ENCODE assay signal across 8 cellular contexts in the genomic region with DNA sequence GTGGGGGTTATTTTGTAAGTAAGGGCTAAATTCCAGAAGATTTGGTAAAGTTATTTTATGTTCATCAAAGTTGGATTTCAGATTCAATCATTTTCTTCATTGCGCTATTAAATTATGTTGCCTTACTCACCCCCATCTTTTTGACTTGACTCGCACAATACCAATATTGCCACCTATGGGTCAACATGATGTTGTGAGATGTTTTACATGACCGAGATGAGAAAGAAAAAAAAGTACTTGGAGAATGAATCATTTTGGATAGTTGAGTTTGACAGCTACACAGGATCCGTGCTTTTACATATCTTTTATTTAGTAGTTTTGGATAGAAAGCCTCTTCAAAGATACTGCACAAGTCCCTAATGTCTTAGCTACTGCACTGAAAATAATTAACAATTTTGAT.
DNase-seq lines count a peak whose midpoint lies in the region; ATAC-seq and TF ChIP-seq lines count a peak whose summit lies in the region.

No MANE protein-coding gene starts in this region.

- no peak overlapping the region for H3K4me2 ChIP-seq in OCI-LY3 (ENCODE audit: low read length)

- 32 to 47% methylated on average over 4 of the region's 4 CpGs for WGBS in heart right ventricle, 2 donors

- no peaks in the 10 kb centered on the region for H3K79me2 ChIP-seq in OCI-LY3 (ENCODE audit: low read length)

- ATAC-seq in heart right ventricle (no peak), mucosa of descending colon (no peak), HG02571 (IDR thresholded peaks at IDR 0.05; ENCODE audit: unreplicated experiment) (no peak)

- H3K4me1 ChIP-seq in heart right ventricle (peaks cover 0 to 19% (median 11%) of the 10 kb centered on the region in 9 donors), right atrium auricular region (no peaks in the 10 kb centered on the region), OCI-LY3 (ENCODE audit: low read length) (no peaks in the 10 kb centered on the region), mucosa of descending colon (ENCODE audit: low read depth) (no peaks in the 10 kb centered on the region)
- no peaks in the 10 kb centered on the region for H3K4me1 ChIP-seq in effector memory CD4-positive, alpha-beta T cell (ENCODE audit: control insufficient read depth, insufficient read depth, low read length, poor library complexity, severe bottlenecking)

- no peaks in the 10 kb centered on the region for H3K27me3 ChIP-seq in heart right ventricle
- H3K27me3 ChIP-seq in right atrium auricular region = no peaks in the 10 kb centered on the region
- 0 out of 2 replicates have a peak, but pooled peaks cover 5% of the 10 kb centered on the region for H3K27me3 ChIP-seq in OCI-LY3 (ENCODE audit: low read depth, low read length)
- no peaks in the 10 kb centered on the region for H3K27me3 ChIP-seq in effector memory CD4-positive, alpha-beta T cell (replicated peaks; ENCODE audit: control insufficient read depth, insufficient read depth, low read length, poor library complexity, severe bottlenecking)

- H3K9me3 ChIP-seq in heart right ventricle (no peaks in the 10 kb centered on the region), right atrium auricular region (no peaks in the 10 kb centered on the region), OCI-LY3 (ENCODE audit: insufficient read depth, low read length) (no peaks in the 10 kb centered on the region), mucosa of descending colon (no peaks in the 10 kb centered on the region)
- H3K9me3 ChIP-seq in effector memory CD4-positive, alpha-beta T cell (ENCODE audit: control insufficient read depth, low read length) = no peaks in the 10 kb centered on the region

- intact Hi-C loops in heart right ventricle (cut with DNase I) (loop anchor here in 6 of 10 donors (2.0 to 10.0 kb wide), 5 partner anchors 320 to 650 kb away; no protein-coding TSS in a partner anchor), mucosa of descending colon (cut with DNase I, micrococcal nuclease) (no loop called here)

- no peaks in the 10 kb centered on the region for H4K20me1 ChIP-seq in OCI-LY3 (ENCODE audit: insufficient read depth, low read length)

- no peak overlapping the region for H3K27ac ChIP-seq in heart right ventricle
- no peak overlapping the region for H3K27ac ChIP-seq in right atrium auricular region
- H3K27ac ChIP-seq in OCI-LY3 (ENCODE audit: low read length) = no peak overlapping the region
- no peak overlapping the region for H3K27ac ChIP-seq in effector memory CD4-positive, alpha-beta T cell (ENCODE audit: insufficient read depth, low read length, poor library complexity, severe bottlenecking)

- H3K4me3 ChIP-seq in heart right ventricle = no peak overlapping the region
- H3K4me3 ChIP-seq in right atrium auricular region = no peak overlapping the region
- H3K4me3 ChIP-seq in OCI-LY3 (ENCODE audit: low read length) = no peak overlapping the region
- no peak overlapping the region for H3K4me3 ChIP-seq in fibroblast of the aortic adventitia (ENCODE audit: low read depth, low read length)
- no peak overlapping the region for H3K4me3 ChIP-seq in mucosa of descending colon
- no peak overlapping the region for H3K4me3 ChIP-seq in effector memory CD4-positive, alpha-beta T cell (ENCODE audit: insufficient read depth, low read depth, low read length, poor library complexity, severe bottlenecking)

- H3K9ac ChIP-seq in OCI-LY3 (ENCODE audit: low read length) = no peak overlapping the region

- DNase-seq in heart right ventricle (peak in 1 of 2 donors; percentile 9), right atrium auricular region (ENCODE audit: low spot score) (no peak), fibroblast of the aortic adventitia (ENCODE audit: low read depth) (peak; percentile 73), mucosa of descending colon (no peak)
- DNase-seq in activated CD4-positive, CD25-positive, alpha-beta regulatory T cell (lab: John Stamatoyannopoulos, UW) = no peak
- no peak for DNase-seq in effector memory CD4-positive, alpha-beta T cell

- no peaks in the 10 kb centered on the region for H3K36me3 ChIP-seq in heart right ventricle
- no peaks in the 10 kb centered on the region for H3K36me3 ChIP-seq in right atrium auricular region
- H3K36me3 ChIP-seq in OCI-LY3 (replicated peaks; ENCODE audit: low read depth, low read length) = no peaks in the 10 kb centered on the region
- no peaks in the 10 kb centered on the region for H3K36me3 ChIP-seq in mucosa of descending colon (ENCODE audit: low read depth)
- H3K36me3 ChIP-seq in effector memory CD4-positive, alpha-beta T cell (ENCODE audit: control insufficient read depth, insufficient read depth, low read length) = no peaks in the 10 kb centered on the region

- no peak overlapping the region for H2AFZ ChIP-seq in OCI-LY3 (ENCODE audit: low read depth, low read length)

- peak; percentile 28 to 71 (median 50) for TF ChIP-seq CTCF in heart right ventricle (IDR thresholded peaks at IDR 0.05)
- peak in 1 of 2 donors; percentile 45 for TF ChIP-seq CTCF in right atrium auricular region (IDR thresholded peaks at IDR 0.05)
- TF ChIP-seq CTCF in OCI-LY3 (IDR thresholded peaks at IDR 0.05; ENCODE audit: low read depth, low read length) = peak; percentile 62
- peak; percentile 48 for TF ChIP-seq CTCF in fibroblast of the aortic adventitia (IDR thresholded peaks at IDR 0.05; ENCODE audit: insufficient read depth, low read length)
- no peak for TF ChIP-seq CTCF in mucosa of descending colon (IDR thresholded peaks at IDR 0.05)

Comparison
In these comparisons a context has a peak if more than half of its experiments do, and no peak if none do; other contexts are left out.
1. intact Hi-C loops: an anchor here in heart right ventricle (2.0 to 10.0 kb wide); none called in mucosa of descending colon.